In genomic region chr3:3170998-3171397, GRCh38 we compare ENCODE assay signal across 9 cellular contexts. TPM values are rescaled to one million over a fixed set of nuclear protein-coding genes. Genes with fewer than 3 reads are reported as not detected.
A peak's percentile ranks its signal among the peaks of the same experiment; 100 is the strongest.
DNase-seq lines count a peak whose midpoint lies in the region; ATAC-seq and TF ChIP-seq lines count a peak whose summit lies in the region.
"Had no signal": no experiment of that assay in that cellular context is flagged by ENCODE, and none has a peak within 500 bp of the region (broad histone marks: within the 10 kb centered on the region; RNA-seq: fewer than 3 reads in every experiment).

No MANE protein-coding gene starts in this region.

- TF ChIP-seq POLR2A in ovary (IDR thresholded peaks at IDR 0.05): no peak

- no peak overlapping the region for H3K4me3 Mint-ChIP-seq in activated CD4-positive, alpha-beta memory T cell treated with anti-CD3 and anti-CD28 coated beads, Interleukin-2, amount 10 ng/mL, durations not matched to agents 7 days and 5 days
- H3K4me3 Mint-ChIP-seq: stimulated activated naive CD8-positive, alpha-beta T cell treated with anti-CD3 and anti-CD28 coated beads, Interleukin-15, Interleukin-2, amounts not matched to agents 100 ng/mL and 50 ng/mL, for 24 hours had no signal

- no peak overlapping the region for H3K4me3 ChIP-seq in ovary

- no peak for TF ChIP-seq CTCF in ovary (IDR thresholded peaks at IDR 0.05)

- no peaks in the 10 kb centered on the region for H3K9me3 ChIP-seq in ovary

- H3K4me1 Mint-ChIP-seq in activated CD4-positive, alpha-beta memory T cell treated with anti-CD3 and anti-CD28 coated beads, Interleukin-2, amount 10 ng/mL, durations not matched to agents 7 days and 5 days: peaks cover 55% of the 10 kb centered on the region

- 62 to 73% (median 64%) methylated on average over 5 of the region's 5 CpGs for WGBS in ovary, 3 donors

- TF ChIP-seq EP300 in ovary (IDR thresholded peaks at IDR 0.05): no peak

- H3K27me3 ChIP-seq in ovary: no peaks in the 10 kb centered on the region

- H3K27ac ChIP-seq in ovary: no peak overlapping the region

- no peaks in the 10 kb centered on the region for H3K36me3 ChIP-seq in ovary

- peak overlapping the region; percentile 45 for H3K27ac Mint-ChIP-seq in activated CD4-positive, alpha-beta memory T cell treated with anti-CD3 and anti-CD28 coated beads, Interleukin-2, amount 10 ng/mL, durations not matched to agents 7 days and 5 days
- H3K27ac Mint-ChIP-seq: stimulated activated naive CD8-positive, alpha-beta T cell treated with anti-CD3 and anti-CD28 coated beads, Interleukin-15, Interleukin-2, amounts not matched to agents 100 ng/mL and 50 ng/mL, for 24 hours had no signal

- DNase-seq in activated T-cell treated with anti-CD3 and anti-CD28 coated beads, Interleukin-2, amount 50 U/mL, for 1 hour: peak; percentile 33
- no peak for DNase-seq in activated T-cell treated with anti-CD3 and anti-CD28 coated beads, Interleukin-2, amount 50 U/mL, for 48 hours
- DNase-seq in activated CD4-positive, alpha-beta memory T cell treated with anti-CD3 and anti-CD28 coated beads, Interleukin-2, amount 10 ng/mL, durations not matched to agents 7 days and 5 days: no peak
- DNase-seq in iPS-NIHi11 (ENCODE audit: low spot score) (peak; percentile 12), ovary (no peak), mucosa of gallbladder (ENCODE audit: low spot score) (no peak)

- ATAC-seq in HG03571 (IDR thresholded peaks at IDR 0.05; ENCODE audit: unreplicated experiment): peak; percentile 61
- no peak for ATAC-seq in GM21786 (IDR thresholded peaks at IDR 0.05; ENCODE audit: unreplicated experiment)

- intact Hi-C loops in ovary (cut with DNase I): no loop called here

- CTCF ChIA-PET in activated CD4-positive, alpha-beta memory T cell treated with anti-CD3 and anti-CD28 coated beads, Interleukin-2, amount 10 ng/mL, durations not matched to agents 7 days and 5 days (lab: Charles Lee): interaction anchor here (0.6 to 3.4 kb wide), 10 partner anchors 8 to 121 kb away, joined by 3 to 13 read pairs (median 3); partner anchors contain the start of gene CRBN

- no peaks in the 10 kb centered on the region for H3K27me3 Mint-ChIP-seq in activated CD4-positive, alpha-beta memory T cell treated with anti-CD3 and anti-CD28 coated beads, Interleukin-2, amount 10 ng/mL, durations not matched to agents 7 days and 5 days
- H3K27me3 Mint-ChIP-seq: stimulated activated naive CD8-positive, alpha-beta T cell treated with anti-CD3 and anti-CD28 coated beads, Interleukin-15, Interleukin-2, amounts not matched to agents 100 ng/mL and 50 ng/mL, for 24 hours had no signal

- H3K4me1 ChIP-seq in ovary (ENCODE audit: insufficient read depth): no peaks in the 10 kb centered on the region

- POLR2A ChIA-PET in activated CD4-positive, alpha-beta memory T cell treated with anti-CD3 and anti-CD28 coated beads, Interleukin-2, amount 10 ng/mL, durations not matched to agents 7 days and 5 days (lab: Charles Lee): no interaction called here

- H3K9me3 Mint-ChIP-seq in activated CD4-positive, alpha-beta memory T cell treated with anti-CD3 and anti-CD28 coated beads, Interleukin-2, amount 10 ng/mL, durations not matched to agents 7 days and 5 days: no peaks in the 10 kb centered on the region
- H3K9me3 Mint-ChIP-seq: stimulated activated naive CD8-positive, alpha-beta T cell treated with anti-CD3 and anti-CD28 coated beads, Interleukin-15, Interleukin-2, amounts not matched to agents 100 ng/mL and 50 ng/mL, for 24 hours had no signal

- peaks cover 78% of the 10 kb centered on the region for H3K36me3 Mint-ChIP-seq in activated CD4-positive, alpha-beta memory T cell treated with anti-CD3 and anti-CD28 coated beads, Interleukin-2, amount 10 ng/mL, durations not matched to agents 7 days and 5 days (ENCODE audit: low read depth)

RNA-seq across cellular contexts. Expression of gene CRBN, which starts 8.5 kb away (rescaled TPM):
- total RNA-seq in activated CD4-positive, alpha-beta memory T cell treated with anti-CD3 and anti-CD28 coated beads, Interleukin-2, amount 10 ng/mL, durations not matched to agents 7 days and 5 days: 10 to 100 TPM; 62.8 to 74.4 TPM
- 100 to 1,000 TPM in 1 of 7 donors, 10 to 100 TPM in 6; 45.1 to 102 (median 56.2) TPM for total RNA-seq in ovary
- 10 to 100 TPM; 39.1 to 41.2 TPM for polyA plus RNA-seq in ovary
- total RNA-seq in mucosa of gallbladder: 48.0 TPM

RNA-seq across cellular contexts. Expression of gene TRNT1, which starts 44.3 kb away (rescaled TPM):
- 10 to 100 TPM; 29.5 to 32.4 TPM for total RNA-seq in activated CD4-positive, alpha-beta memory T cell treated with anti-CD3 and anti-CD28 coated beads, Interleukin-2, amount 10 ng/mL, durations not matched to agents 7 days and 5 days
- 10 to 100 TPM; 13.1 to 29.0 (median 17.5) TPM for total RNA-seq in ovary
- polyA plus RNA-seq in ovary: 10 to 100 TPM in 1 of 2 donors, 1 to 10 TPM in 1; 8.5 to 15.5 TPM
- 22.0 TPM for total RNA-seq in mucosa of gallbladder

Comparison
In these comparisons a context has a peak if more than half of its experiments do, and no peak if none do; other contexts are left out.
1. DNase-seq: peak in activated T-cell treated with anti-CD3 and anti-CD28 coated beads, Interleukin-2, amount 50 U/mL, for 1 hour (single experiment) and iPS-NIHi11 (single experiment); none in activated T-cell treated with anti-CD3 and anti-CD28 coated beads, Interleukin-2, amount 50 U/mL, for 48 hours (0 of 2), activated CD4-positive, alpha-beta memory T cell treated with anti-CD3 and anti-CD28 coated beads, Interleukin-2, amount 10 ng/mL, durations not matched to agents 7 days and 5 days (single experiment), ovary (0 of 5) and mucosa of gallbladder (single experiment).